21 cellular contexts compared by ENCODE assay signal in the genomic region with DNA sequence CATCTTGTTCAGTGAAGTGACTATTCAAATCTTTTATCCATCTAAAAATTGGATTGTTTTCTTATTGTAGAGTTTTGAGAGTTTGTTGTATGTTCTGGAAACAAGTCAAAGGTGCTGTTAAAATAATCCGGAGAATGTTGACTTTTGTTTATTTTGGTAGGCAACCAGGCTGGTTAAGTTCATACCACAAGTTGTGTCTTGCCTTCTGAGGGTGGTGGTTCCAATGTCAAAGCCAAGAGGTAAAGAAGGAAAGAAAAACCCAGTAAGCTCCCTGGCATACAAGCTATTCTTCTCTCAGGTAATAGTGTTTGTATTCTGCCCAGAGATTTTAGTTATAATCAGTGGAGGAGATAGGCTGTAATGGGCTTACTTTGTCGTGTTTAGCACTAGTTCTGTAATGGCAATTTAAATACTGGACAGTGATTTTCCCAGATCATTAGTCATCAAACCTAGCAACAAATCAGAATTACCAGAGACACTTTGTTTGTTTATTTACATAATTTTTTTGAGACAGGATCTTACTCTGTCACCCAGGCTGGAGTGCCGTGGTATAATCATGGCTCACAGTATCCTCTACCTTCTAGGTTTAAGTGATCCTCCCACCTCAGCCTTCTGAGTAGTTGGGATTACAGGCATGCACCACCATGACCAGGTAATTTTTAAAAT. TPM values are rescaled to one million over a fixed set of nuclear protein-coding genes. Genes with fewer than 3 reads are reported as not detected.
"Had no signal": no experiment of that assay in that cellular context is flagged by ENCODE, and none has a peak within 500 bp of the region (broad histone marks: within the 10 kb centered on the region; RNA-seq: fewer than 3 reads in every experiment).

No MANE protein-coding gene starts in this region.

- H3K4me1 ChIP-seq: adrenal gland, tibial artery, uterus had no signal

- H3K36me3 Mint-ChIP-seq: activated naive CD4-positive, alpha-beta T cell treated with anti-CD3 and anti-CD28 coated beads, Interleukin-2, amount 50 U/mL, for 24 hours; naive thymus-derived CD4-positive, alpha-beta T cell; stimulated activated effector memory CD8-positive, alpha-beta T cell treated with anti-CD3 and anti-CD28 coated beads, Interleukin-12 subunit alpha, Interleukin-12 subunit beta, amount 100 ng/mL, for 72 hours had no signal

- H3K27me3 ChIP-seq: adrenal gland, tibial artery, uterus had no signal

- H3K9me3 ChIP-seq: adrenal gland, mucosa of descending colon, pancreas, tibial artery, uterus had no signal

- H3K36me3 ChIP-seq: adrenal gland, pancreas, tibial artery, uterus had no signal

- H3K27ac Mint-ChIP-seq: activated CD4-positive, alpha-beta T cell treated with anti-CD3 and anti-CD28 coated beads for 36 hours; activated CD8-positive, alpha-beta T cell treated with anti-CD3 and anti-CD28 coated beads for 36 hours; activated naive CD4-positive, alpha-beta T cell treated with anti-CD3 and anti-CD28 coated beads, Interleukin-2, amount 50 U/mL, for 24 hours; naive thymus-derived CD4-positive, alpha-beta T cell; stimulated activated effector memory CD8-positive, alpha-beta T cell treated with anti-CD3 and anti-CD28 coated beads, Interleukin-12 subunit alpha, Interleukin-12 subunit beta, amount 100 ng/mL, for 72 hours had no signal

- H3K4me3 ChIP-seq: adrenal gland, mucosa of descending colon, pancreas, tibial artery, uterus had no signal

- H3K4me1 Mint-ChIP-seq: activated CD4-positive, alpha-beta T cell treated with anti-CD3 and anti-CD28 coated beads for 36 hours; activated naive CD4-positive, alpha-beta T cell treated with anti-CD3 and anti-CD28 coated beads, Interleukin-2, amount 50 U/mL, for 24 hours; central memory CD8-positive, alpha-beta T cell; naive thymus-derived CD4-positive, alpha-beta T cell; stimulated activated effector memory CD8-positive, alpha-beta T cell treated with anti-CD3 and anti-CD28 coated beads, Interleukin-12 subunit alpha, Interleukin-12 subunit beta, amount 100 ng/mL, for 72 hours had no signal

- H3K4me3 Mint-ChIP-seq: activated CD4-positive, alpha-beta T cell treated with anti-CD3 and anti-CD28 coated beads for 36 hours; activated CD8-positive, alpha-beta T cell treated with anti-CD3 and anti-CD28 coated beads for 36 hours; activated naive CD4-positive, alpha-beta T cell treated with anti-CD3 and anti-CD28 coated beads, Interleukin-2, amount 50 U/mL, for 24 hours; central memory CD8-positive, alpha-beta T cell; naive thymus-derived CD4-positive, alpha-beta T cell; stimulated activated effector memory CD8-positive, alpha-beta T cell treated with anti-CD3 and anti-CD28 coated beads, Interleukin-12 subunit alpha, Interleukin-12 subunit beta, amount 100 ng/mL, for 72 hours had no signal

- DNase-seq: activated CD4-positive, alpha-beta T cell treated with anti-CD3 and anti-CD28 coated beads for 36 hours; activated CD8-positive, alpha-beta T cell treated with anti-CD3 and anti-CD28 coated beads for 36 hours; activated effector memory CD4-positive, alpha-beta T cell treated with anti-CD3 and anti-CD28 coated beads, Interleukin-2, amount 50 U/mL, for 16 hours; activated T-cell treated with anti-CD3 and anti-CD28 coated beads, Interleukin-2, amount 50 U/mL, for 48 hours; adrenal gland; cortex of kidney; effector CD4-positive, alpha-beta T cell; islet precursor cell; mucosa of descending colon; naive thymus-derived CD4-positive, alpha-beta T cell; pancreas; stimulated activated CD4-positive, alpha-beta T cell treated with anti-CD3 and anti-CD28 coated beads, Interleukin-12 subunit alpha, Interleukin-12 subunit beta, amount 100 ng/mL, for 4 hours; stimulated activated CD4-positive, alpha-beta T cell treated with anti-CD3 and anti-CD28 coated beads, Interleukin-2, amount 100 ng/mL, for 24 hours; T-helper 1 cell; tibial artery; uterus had no signal

- H3K27ac ChIP-seq: adrenal gland, pancreas, tibial artery, uterus had no signal

- H3K9me3 Mint-ChIP-seq: activated CD8-positive, alpha-beta T cell treated with anti-CD3 and anti-CD28 coated beads for 36 hours; activated naive CD4-positive, alpha-beta T cell treated with anti-CD3 and anti-CD28 coated beads, Interleukin-2, amount 50 U/mL, for 24 hours; central memory CD8-positive, alpha-beta T cell; stimulated activated effector memory CD8-positive, alpha-beta T cell treated with anti-CD3 and anti-CD28 coated beads, Interleukin-12 subunit alpha, Interleukin-12 subunit beta, amount 100 ng/mL, for 72 hours had no signal

RNA-seq across cellular contexts. Expression of a gene that starts 15.1 kb away (rescaled TPM):
- total RNA-seq: activated CD4-positive, alpha-beta T cell treated with anti-CD3 and anti-CD28 coated beads for 36 hours; activated CD8-positive, alpha-beta T cell treated with anti-CD3 and anti-CD28 coated beads for 36 hours; adrenal gland; epithelial cell of proximal tubule; left lobe of liver; naive thymus-derived CD4-positive, alpha-beta T cell; uterus had no signal
